In the genomic region with DNA sequence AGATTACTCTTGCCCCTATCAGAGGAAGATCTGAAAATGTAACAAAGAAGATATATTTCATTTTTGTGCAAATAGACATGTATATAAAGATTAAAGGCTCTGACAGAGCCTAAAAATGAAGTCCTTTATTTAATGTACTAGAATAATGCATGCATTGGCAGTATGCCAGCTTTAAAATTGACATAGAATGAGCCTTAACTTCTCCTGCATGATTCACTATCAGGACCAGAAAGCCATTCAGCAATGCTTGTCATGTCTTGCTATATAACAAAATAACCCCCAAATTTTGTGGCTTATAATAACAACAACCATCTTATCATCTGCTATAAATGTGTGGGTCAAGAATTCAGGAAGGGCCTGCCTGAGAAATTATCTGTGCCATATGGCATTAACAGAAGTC, we compare ENCODE assay signal across 15 cellular contexts.
DNase-seq lines count a peak whose midpoint lies in the region; ATAC-seq and TF ChIP-seq lines count a peak whose summit lies in the region.
"Had no signal": no experiment of that assay in that cellular context is flagged by ENCODE, and none has a peak within 500 bp of the region (broad histone marks: within the 10 kb centered on the region; RNA-seq: fewer than 3 reads in every experiment).

No MANE protein-coding gene starts in this region.

- TF ChIP-seq CTCF in 22Rv1 (IDR thresholded peaks at IDR 0.05), result no peak

- ATAC-seq in HG02623 (IDR thresholded peaks at IDR 0.05; ENCODE audit: unreplicated experiment) (no peak), left lobe of liver (no peak)

- DNase-seq in DMS153 (lab: John Stamatoyannopoulos, UW) (peak; percentile 17), NCI-H1694 treated with DMSO at 0.1 percent for 48 hours (lab: John Stamatoyannopoulos, UW) (peak; percentile 3), NCI-H524 (lab: John Stamatoyannopoulos, UW) (peak; percentile 42 to 63), left lobe of liver (ENCODE audit: low spot score) (no peak)
- DNase-seq in activated T-helper 1 cell treated with anti-CD3 and anti-CD28 coated beads, Interleukin-12 subunit alpha, Interleukin-12 subunit beta, Interleukin-2, Interleukin-4 antibody, amounts not matched to agents 30 ng/mL and 10 ng/mL and 1 ng/mL, durations not matched to agents 14 hours and 24 hours and 36 hours (ENCODE audit: low spot score), result no peak
- no peak for DNase-seq in activated CD4-positive, CD25-positive, alpha-beta regulatory T cell (lab: John Stamatoyannopoulos, UW)
- DNase-seq: CD4-positive, alpha-beta memory T cell; HFFc6; KG1; NCI-H1436; OCI-M1 had no signal

- no peak overlapping the region for H3K4me3 Mint-ChIP-seq in activated T-helper 1 cell treated with anti-CD3 and anti-CD28 coated beads, Interleukin-12 subunit alpha, Interleukin-12 subunit beta, Interleukin-2, Interleukin-4 antibody, amounts not matched to agents 30 ng/mL and 10 ng/mL and 1 ng/mL, durations not matched to agents 14 hours and 24 hours and 36 hours
- H3K4me3 Mint-ChIP-seq: B cell; CD4-positive, alpha-beta memory T cell; HFFc6 had no signal

- intact Hi-C loops in activated T-helper 1 cell treated with anti-CD3 and anti-CD28 coated beads, Interleukin-12 subunit alpha, Interleukin-12 subunit beta, Interleukin-2, Interleukin-4 antibody, amounts not matched to agents 30 ng/mL and 10 ng/mL and 1 ng/mL, durations not matched to agents 14 hours and 24 hours and 36 hours (cut with micrococcal nuclease), result no loop called here

- H3K4me1 Mint-ChIP-seq in activated T-helper 1 cell treated with anti-CD3 and anti-CD28 coated beads, Interleukin-12 subunit alpha, Interleukin-12 subunit beta, Interleukin-2, Interleukin-4 antibody, amounts not matched to agents 30 ng/mL and 10 ng/mL and 1 ng/mL, durations not matched to agents 14 hours and 24 hours and 36 hours (ENCODE audit: low read depth), result no peaks in the 10 kb centered on the region
- H3K4me1 Mint-ChIP-seq: B cell; CD4-positive, alpha-beta memory T cell had no signal

- H3K27ac Mint-ChIP-seq in activated T-helper 1 cell treated with anti-CD3 and anti-CD28 coated beads, Interleukin-12 subunit alpha, Interleukin-12 subunit beta, Interleukin-2, Interleukin-4 antibody, amounts not matched to agents 30 ng/mL and 10 ng/mL and 1 ng/mL, durations not matched to agents 14 hours and 24 hours and 36 hours, result no peak overlapping the region
- H3K27ac Mint-ChIP-seq: B cell; CD4-positive, alpha-beta memory T cell; HFFc6 had no signal

- H3K27me3 Mint-ChIP-seq in activated T-helper 1 cell treated with anti-CD3 and anti-CD28 coated beads, Interleukin-12 subunit alpha, Interleukin-12 subunit beta, Interleukin-2, Interleukin-4 antibody, amounts not matched to agents 30 ng/mL and 10 ng/mL and 1 ng/mL, durations not matched to agents 14 hours and 24 hours and 36 hours (ENCODE audit: insufficient read depth), result peaks cover 5% of the 10 kb centered on the region

- H3K36me3 Mint-ChIP-seq in activated T-helper 1 cell treated with anti-CD3 and anti-CD28 coated beads, Interleukin-12 subunit alpha, Interleukin-12 subunit beta, Interleukin-2, Interleukin-4 antibody, amounts not matched to agents 30 ng/mL and 10 ng/mL and 1 ng/mL, durations not matched to agents 14 hours and 24 hours and 36 hours (ENCODE audit: low read depth), result no peaks in the 10 kb centered on the region
- H3K36me3 Mint-ChIP-seq: CD4-positive, alpha-beta memory T cell had no signal

- H3K9me3 Mint-ChIP-seq in activated T-helper 1 cell treated with anti-CD3 and anti-CD28 coated beads, Interleukin-12 subunit alpha, Interleukin-12 subunit beta, Interleukin-2, Interleukin-4 antibody, amounts not matched to agents 30 ng/mL and 10 ng/mL and 1 ng/mL, durations not matched to agents 14 hours and 24 hours and 36 hours, result no peaks in the 10 kb centered on the region
- H3K9me3 Mint-ChIP-seq: CD4-positive, alpha-beta memory T cell had no signal

- H3K27ac ChIP-seq in 22Rv1, result peak overlapping the region; percentile 6; the same call in 1 of the 2 replicates
- H3K27ac ChIP-seq: HL-60 had no signal

Comparison
In these comparisons a context has a peak if more than half of its experiments do, and no peak if none do; other contexts are left out.
1. DNase-seq: peak in DMS153 (single experiment), NCI-H1694 treated with DMSO at 0.1 percent for 48 hours (single experiment) and NCI-H524 (2 of 2); none in left lobe of liver (single experiment), activated T-helper 1 cell treated with anti-CD3 and anti-CD28 coated beads, Interleukin-12 subunit alpha, Interleukin-12 subunit beta, Interleukin-2, Interleukin-4 antibody, amounts not matched to agents 30 ng/mL and 10 ng/mL and 1 ng/mL, durations not matched to agents 14 hours and 24 hours and 36 hours (single experiment) and activated CD4-positive, CD25-positive, alpha-beta regulatory T cell (0 of 4).